Comparison of ENCODE assay signal across 28 cellular contexts in genomic region chr5:3709724-3710348, GRCh38.
"Had no signal": no experiment of that assay in that cellular context is flagged by ENCODE, and none has a peak within 500 bp of the region (broad histone marks: within the 10 kb centered on the region; RNA-seq: fewer than 3 reads in every experiment).

No MANE protein-coding gene starts in this region.

- H3K4me3 ChIP-seq: breast epithelium, SK-N-MC had no signal

- H3K36me3 Mint-ChIP-seq: T-cell had no signal

- H3K27ac ChIP-seq: breast epithelium, SK-N-MC had no signal

- H3K36me3 ChIP-seq: breast epithelium had no signal

- H3K27me3 ChIP-seq: breast epithelium had no signal

- H3K4me1 Mint-ChIP-seq: activated CD4-positive, alpha-beta T cell treated with anti-CD3 and anti-CD28 coated beads for 36 hours; T-cell had no signal

- H3K4me3 Mint-ChIP-seq: activated CD4-positive, alpha-beta T cell treated with anti-CD3 and anti-CD28 coated beads for 36 hours; activated CD8-positive, alpha-beta T cell treated with anti-CD3 and anti-CD28 coated beads, Interleukin-2, amount 10 ng/mL, durations not matched to agents 7 days and 5 days; T-cell had no signal

- H3K27me3 Mint-ChIP-seq: T-cell had no signal

- H3K9me3 ChIP-seq: breast epithelium had no signal

- ATAC-seq: activated CD4-positive, alpha-beta T cell treated with anti-CD3 and anti-CD28 coated beads for 36 hours; activated CD8-positive, alpha-beta T cell treated with anti-CD3 and anti-CD28 coated beads, Interleukin-2, amount 10 ng/mL, durations not matched to agents 7 days and 5 days; Panc1; Right ventricle myocardium inferior; T-cell had no signal

- H3K4me1 ChIP-seq: breast epithelium had no signal

- H3K27ac Mint-ChIP-seq: activated CD4-positive, alpha-beta T cell treated with anti-CD3 and anti-CD28 coated beads for 36 hours; activated CD8-positive, alpha-beta T cell treated with anti-CD3 and anti-CD28 coated beads, Interleukin-2, amount 10 ng/mL, durations not matched to agents 7 days and 5 days; T-cell had no signal

- DNase-seq: activated CD4-positive, alpha-beta T cell treated with anti-CD3 and anti-CD28 coated beads for 36 hours; activated CD4-positive, alpha-beta T cell treated with anti-CD3 and anti-CD28 coated beads, Interleukin-2, amount 50 U/mL, for 4 hours; activated CD4-positive, CD25-positive, alpha-beta regulatory T cell; activated CD8-positive, alpha-beta memory T cell treated with anti-CD3 and anti-CD28 coated beads, Interleukin-2, amount 50 U/mL, for 48 hours; activated CD8-positive, alpha-beta T cell treated with anti-CD3 and anti-CD28 coated beads, Interleukin-2, amount 10 ng/mL, durations not matched to agents 7 days and 5 days; activated naive CD4-positive, alpha-beta T cell treated with anti-CD3 and anti-CD28 coated beads, Interleukin-2, amount 50 U/mL, for 16 hours; activated T-cell treated with anti-CD3 and anti-CD28 coated beads, Interleukin-2, amount 50 U/mL, for 1 hour; aorta; caudate nucleus; Kasumi-1; MV-4-11; NCI-H1092 treated with DMSO at 0.1 percent for 48 hours; NCI-H1417 treated with DMSO at 0.1 percent for 48 hours; NCI-H1694; NCI-H2029; NCI-H2107; NCI-H2171 treated with DMSO at 0.1 percent for 48 hours; NCI-H226; NCI-H774; NK-92 treated with Interleukin-12 subunit alpha and Interleukin-12 subunit beta, amount 100 ng/mL, for 24 hours; OCI-M1; T-cell; T-helper 2 cell; T1000 had no signal
